In genomic region chr14:102776761-102777710, GRCh38 we compare ENCODE assay signal across 8 cellular contexts.
DNase-seq lines count a peak whose midpoint lies in the region; ATAC-seq, FAIRE-seq and TF ChIP-seq lines count a peak whose summit lies in the region.

A gene with protein sequence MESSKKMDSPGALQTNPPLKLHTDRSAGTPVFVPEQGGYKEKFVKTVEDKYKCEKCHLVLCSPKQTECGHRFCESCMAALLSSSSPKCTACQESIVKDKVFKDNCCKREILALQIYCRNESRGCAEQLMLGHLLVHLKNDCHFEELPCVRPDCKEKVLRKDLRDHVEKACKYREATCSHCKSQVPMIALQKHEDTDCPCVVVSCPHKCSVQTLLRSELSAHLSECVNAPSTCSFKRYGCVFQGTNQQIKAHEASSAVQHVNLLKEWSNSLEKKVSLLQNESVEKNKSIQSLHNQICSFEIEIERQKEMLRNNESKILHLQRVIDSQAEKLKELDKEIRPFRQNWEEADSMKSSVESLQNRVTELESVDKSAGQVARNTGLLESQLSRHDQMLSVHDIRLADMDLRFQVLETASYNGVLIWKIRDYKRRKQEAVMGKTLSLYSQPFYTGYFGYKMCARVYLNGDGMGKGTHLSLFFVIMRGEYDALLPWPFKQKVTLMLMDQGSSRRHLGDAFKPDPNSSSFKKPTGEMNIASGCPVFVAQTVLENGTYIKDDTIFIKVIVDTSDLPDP (plus strand): TSS chr14:102777449. CDS start chr14:102870202, 92,753 bp downstream.

- no peaks in the 10 kb centered on the region for H3K27me3 Mint-ChIP-seq in central memory CD8-positive, alpha-beta T cell

- peaks cover 16% of the 10 kb centered on the region for H3F3A ChIP-seq in DOHH2 (ENCODE audit: control insufficient read depth, insufficient read depth)

- peaks cover 14% of the 10 kb centered on the region; the same call in 1 of the 2 replicates for H4K20me1 ChIP-seq in DOHH2 (ENCODE audit: control insufficient read depth, insufficient read depth, low read depth, low read length)

- H3K9me3 Mint-ChIP-seq in central memory CD8-positive, alpha-beta T cell: no peaks in the 10 kb centered on the region

- peak; percentile 45 for ATAC-seq in GM21723 (IDR thresholded peaks at IDR 0.05; ENCODE audit: unreplicated experiment)
- ATAC-seq in central memory CD8-positive, alpha-beta T cell (replicated peaks; ENCODE audit: extremely low read depth, poor library complexity, severe bottlenecking): peak; percentile 76

- peaks cover 60% of the 10 kb centered on the region for H3K4me1 ChIP-seq in DOHH2 (ENCODE audit: control insufficient read depth, low read length)

- no peaks in the 10 kb centered on the region for H3K9me2 ChIP-seq in DOHH2 (replicated peaks; ENCODE audit: control insufficient read depth, low read length)

- H3K4me3 Mint-ChIP-seq in central memory CD8-positive, alpha-beta T cell: peak within 1 kb of the TSS; percentile 88

- H3K4me2 ChIP-seq in DOHH2 (ENCODE audit: low read length): peak within 1 kb of the TSS; percentile 84

- no peaks in the 10 kb centered on the region for H3K9me3 ChIP-seq in DOHH2 (ENCODE audit: control insufficient read depth, insufficient read depth, low read length)

- peaks cover 40% of the 10 kb centered on the region for H3K79me2 ChIP-seq in DOHH2 (ENCODE audit: control insufficient read depth, low read length)

- peaks cover 42% of the 10 kb centered on the region for H3K4me1 Mint-ChIP-seq in central memory CD8-positive, alpha-beta T cell

- H3K27me3 ChIP-seq in DOHH2 (ENCODE audit: control insufficient read depth, low read length): no peaks in the 10 kb centered on the region

- peak within 1 kb of the TSS; percentile 89 for H3K4me3 ChIP-seq in DOHH2 (ENCODE audit: low read length)
- peak within 1 kb of the TSS; percentile 78 for H3K4me3 ChIP-seq in LNCaP clone FGC (ENCODE audit: low read depth, low read length)

- DNase-seq in LNCaP clone FGC (ENCODE audit: low read depth) (no peak), kidney glomerular epithelial cell (lab: John Stamatoyannopoulos, UW) (peak; percentile 26), D721Med (ENCODE audit: insufficient read length, low spot score) (no peak)
- peak; percentile 84 for DNase-seq in activated CD4-positive, alpha-beta T cell treated with anti-CD3 and anti-CD28 coated beads for 1 hour
- peak; percentile 70 to 85 for DNase-seq in central memory CD8-positive, alpha-beta T cell (ENCODE audit: low spot score in 2 of 2)
- DNase-seq in stimulated activated CD4-positive, alpha-beta T cell treated with anti-CD3 and anti-CD28 coated beads, Interleukin-15, amount 100 ng/mL, for 48 hours (ENCODE audit: low read depth in 2 of 2): peak; percentile 60 to 70

- FAIRE-seq in D721Med (lab: Jason Lieb, UNC): no peak

- peak within 1 kb of the TSS; percentile 98 for H3K27ac Mint-ChIP-seq in central memory CD8-positive, alpha-beta T cell (ENCODE audit: low read depth)

- TF ChIP-seq CTCF in DOHH2 (IDR thresholded peaks at IDR 0.05; ENCODE audit: low read depth, low read length, poor library complexity, severe bottlenecking) (no peak), LNCaP clone FGC (IDR thresholded peaks at IDR 0.05; ENCODE audit: control insufficient read depth, extremely low read depth, insufficient read depth) (no peak), D721Med (IDR thresholded peaks at IDR 0.05; ENCODE audit: insufficient read depth, missing control alignments) (no peak)

- peaks cover 27% of the 10 kb centered on the region for H3K36me3 Mint-ChIP-seq in central memory CD8-positive, alpha-beta T cell (ENCODE audit: insufficient read depth)

- no peak within 1 kb of the TSS for H3K27ac ChIP-seq in DOHH2 (ENCODE audit: low read depth, low read length)

- peaks cover 13% of the 10 kb centered on the region for H3K36me3 ChIP-seq in DOHH2 (ENCODE audit: control insufficient read depth, low read length)

Comparison
In these comparisons a context has a peak if more than half of its experiments do, and no peak if none do; other contexts are left out.
1. DNase-seq: peak in activated CD4-positive, alpha-beta T cell treated with anti-CD3 and anti-CD28 coated beads for 1 hour (single experiment), central memory CD8-positive, alpha-beta T cell (2 of 2), kidney glomerular epithelial cell (single experiment) and stimulated activated CD4-positive, alpha-beta T cell treated with anti-CD3 and anti-CD28 coated beads, Interleukin-15, amount 100 ng/mL, for 48 hours (2 of 2); none in LNCaP clone FGC (single experiment) and D721Med (single experiment).